Comparison of ENCODE assay signal across 3 cellular contexts in genomic region chr21:16974060-16974459, GRCh38.
"Had no signal": no experiment of that assay in that cellular context is flagged by ENCODE, and none has a peak within 500 bp of the region (broad histone marks: within the 10 kb centered on the region; RNA-seq: fewer than 3 reads in every experiment).

No MANE protein-coding gene starts in this region.

- H3K4me3 ChIP-seq: GM12878 had no signal

- DNase-seq: GDM1, GF-D8 had no signal

- ATAC-seq: GM12878 had no signal
